ENCODE assay signal across 21 cellular contexts in genomic region chr10:111707066-111707465, GRCh38.
A peak's percentile ranks its signal among the peaks of the same experiment; 100 is the strongest.
DNase-seq lines count a peak whose midpoint lies in the region; ATAC-seq and TF ChIP-seq lines count a peak whose summit lies in the region.
"Had no signal": no experiment of that assay in that cellular context is flagged by ENCODE, and none has a peak within 500 bp of the region (broad histone marks: within the 10 kb centered on the region; RNA-seq: fewer than 3 reads in every experiment).

No MANE protein-coding gene starts in this region.

- WGBS in aorta, 2 donors, result 44 to 48% methylated on average over 1 of the region's 1 CpG

- H3K4me1 ChIP-seq in aorta (ENCODE audit: control insufficient read depth in 1 of 2, insufficient read depth in 2 of 2, low read length in 2 of 2), result no peaks in the 10 kb centered on the region

- peak; percentile 51 for ATAC-seq in aorta (ENCODE audit: low FRiP score)
- no peak for ATAC-seq in GM18873 (IDR thresholded peaks at IDR 0.05; ENCODE audit: low FRiP score, unreplicated experiment)
- ATAC-seq: GM23338, Right ventricle myocardium inferior had no signal

- no peaks in the 10 kb centered on the region for H3K36me3 ChIP-seq in aorta (ENCODE audit: control insufficient read depth in 1 of 2, insufficient read depth in 2 of 2, low read length in 1 of 2)

- peaks cover 3% of the 10 kb centered on the region for H3K9me3 ChIP-seq in aorta (ENCODE audit: control insufficient read depth, low read length)

- DNase-seq in NCI-H446 treated with DMSO at 0.1 percent for 48 hours (lab: John Stamatoyannopoulos, UW) (peak; percentile 15), NCI-H446 (lab: John Stamatoyannopoulos, UW) (no peak), HS-5 (ENCODE audit: low read depth) (peak; percentile 51), fibroblast of the aortic adventitia (ENCODE audit: low read depth) (peak; percentile 89), aorta (no peak), mesenteric fat pad (ENCODE audit: low spot score) (no peak), DMS53 (lab: John Stamatoyannopoulos, UW) (no peak)
- DNase-seq: DMS79 treated with DMSO at 0.1 percent for 48 hours, HCEC 1CT, Karpas-422, MM.1S, NCI-H1092, NCI-H146, NCI-H2029 treated with DMSO at 0.1 percent for 48 hours, NCI-H2171, NCI-H69 had no signal

- intact Hi-C loops in aorta (cut with DNase I), result no loop called here

- H3K4me3 ChIP-seq in fibroblast of the aortic adventitia (ENCODE audit: low read depth, low read length) (no peak overlapping the region), aorta (ENCODE audit: low read length in 2 of 2) (no peak overlapping the region)
- H3K4me3 ChIP-seq: GM23338 had no signal

- no peaks in the 10 kb centered on the region for H3K27me3 ChIP-seq in aorta (ENCODE audit: control insufficient read depth in 1 of 2, insufficient read depth in 2 of 2, low read length in 1 of 2)

- no peak overlapping the region for H3K27ac ChIP-seq in aorta (ENCODE audit: low read depth in 1 of 2, low read length in 2 of 2)
- H3K27ac ChIP-seq: 22Rv1, C4-2B had no signal

- TF ChIP-seq CTCF in fibroblast of the aortic adventitia (IDR thresholded peaks at IDR 0.05; ENCODE audit: insufficient read depth, low read length), result no peak

Comparison
In these comparisons a context has a peak if more than half of its experiments do, and no peak if none do; other contexts are left out.
1. DNase-seq: peak in NCI-H446 treated with DMSO at 0.1 percent for 48 hours (single experiment), HS-5 (single experiment) and fibroblast of the aortic adventitia (single experiment); none in NCI-H446 (0 of 2), aorta (0 of 2), mesenteric fat pad (single experiment) and DMS53 (single experiment).